8 cellular contexts compared by ENCODE assay signal in the genomic region with DNA sequence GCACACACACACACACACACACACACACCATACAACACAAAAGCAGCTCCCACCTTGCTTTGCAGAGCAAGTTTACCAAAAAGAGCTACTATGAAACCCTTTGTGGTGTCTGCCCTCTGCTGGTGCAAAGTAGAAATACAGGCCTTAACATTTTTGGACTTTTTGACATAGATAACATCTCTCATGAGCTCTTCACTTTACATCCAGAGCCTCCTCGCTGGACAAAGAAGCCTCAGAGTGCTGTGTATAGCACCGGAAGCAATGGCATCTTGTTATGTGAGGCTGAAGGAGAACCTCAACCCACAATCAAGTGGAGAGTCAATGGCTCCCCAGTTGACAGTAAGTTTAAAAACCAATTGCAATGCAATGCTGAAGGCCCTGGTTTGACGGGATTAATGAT.
DNase-seq lines count a peak whose midpoint lies in the region; ATAC-seq, FAIRE-seq and TF ChIP-seq lines count a peak whose summit lies in the region.

No MANE protein-coding gene starts in this region.

- CTCF ChIA-PET in HEK293T (lab: Yijun Ruan, JAX), result interaction anchor here (0.6 to 1.2 kb wide), 5 partner anchors 14 to 312 kb away, joined by 3 to 12 read pairs (median 3); no protein-coding TSS in a partner anchor

- H3K9me3 ChIP-seq in pancreas, result no peaks in the 10 kb centered on the region

- H3K4me3 ChIP-seq in GM12865 (ENCODE audit: low read depth, low read length), result no peak overlapping the region
- H3K4me3 ChIP-seq in fibroblast of pulmonary artery (replicated peaks; ENCODE audit: low read depth, low read length), result no peak overlapping the region
- no peak overlapping the region for H3K4me3 ChIP-seq in pancreas

- no peak for DNase-seq in AG09319 (ENCODE audit: extremely low read depth, low read depth)
- peak; percentile 73 for DNase-seq in GM12865 (ENCODE audit: low read depth)
- peak; percentile 27 for DNase-seq in HEK293T (ENCODE audit: extremely low spot score)
- DNase-seq in MV-4-11 (lab: John Stamatoyannopoulos, UW), result peak; percentile 36
- DNase-seq in SW480 (ENCODE audit: low spot score), result peak; percentile 68
- DNase-seq in fibroblast of pulmonary artery (ENCODE audit: low read depth), result peak; percentile 55
- peak in 1 of 6 donors; percentile 35 for DNase-seq in pancreas
- DNase-seq in stimulated activated naive CD4-positive, alpha-beta T cell treated with Interleukin-2 at 50 U/mL for 16 hours (lab: John Stamatoyannopoulos, UW), result no peak

- 10 to 12% methylated on average over 3 of the region's 3 CpGs for WGBS in pancreas, 2 donors

- no peaks in the 10 kb centered on the region for H3K36me3 ChIP-seq in pancreas

- H3K4me1 ChIP-seq in pancreas, result no peaks in the 10 kb centered on the region

- H3K27ac ChIP-seq in pancreas, result no peak overlapping the region

- intact Hi-C loops in pancreas (cut with DNase I), result no loop called here

- peak; percentile 61 for TF ChIP-seq CTCF in AG09319 (IDR thresholded peaks at IDR 0.05; ENCODE audit: low read depth, low read length)
- TF ChIP-seq CTCF in GM12865 (IDR thresholded peaks at IDR 0.05; ENCODE audit: insufficient read depth, low read depth, low read length, missing control alignments), result peak; percentile 69
- TF ChIP-seq CTCF in fibroblast of pulmonary artery (IDR thresholded peaks at IDR 0.05; ENCODE audit: low read length, missing control alignments), result peak; percentile 78
- peak; percentile 37 to 67 (median 47) for TF ChIP-seq CTCF in pancreas (IDR thresholded peaks at IDR 0.05)

- no peaks in the 10 kb centered on the region for H3K27me3 ChIP-seq in pancreas

- no peak for FAIRE-seq in pancreas (lab: Jason Lieb, UNC)

- POLR2A ChIA-PET in HEK293T (lab: Yijun Ruan, JAX), result no interaction called here

- peak; percentile 35 to 79 (median 64) for ATAC-seq in pancreas

TF ChIP-seq in HEK293T, 16 proteins besides CTCF, POLR2A, EP300 and RAD21:
- no peak for TF ChIP-seq NFRKB (IDR thresholded peaks at IDR 0.05)
- TF ChIP-seq L3MBTL2 (conservative IDR thresholded peaks at IDR 0.05), result no peak
- no peak for TF ChIP-seq TARDBP (IDR thresholded peaks at IDR 0.05)
- no peak for TF ChIP-seq SUZ12 (IDR thresholded peaks at IDR 0.05)
- no peak for TF ChIP-seq LEF1 (IDR thresholded peaks at IDR 0.05; ENCODE audit: borderline replicate concordance)
- TF ChIP-seq ZNF384 (IDR thresholded peaks at IDR 0.05), result no peak
- TF ChIP-seq ELF4 (IDR thresholded peaks at IDR 0.05), result no peak
- TF ChIP-seq CTBP1 (IDR thresholded peaks at IDR 0.05; ENCODE audit: borderline replicate concordance), result no peak
- TF ChIP-seq, protein P1, sequence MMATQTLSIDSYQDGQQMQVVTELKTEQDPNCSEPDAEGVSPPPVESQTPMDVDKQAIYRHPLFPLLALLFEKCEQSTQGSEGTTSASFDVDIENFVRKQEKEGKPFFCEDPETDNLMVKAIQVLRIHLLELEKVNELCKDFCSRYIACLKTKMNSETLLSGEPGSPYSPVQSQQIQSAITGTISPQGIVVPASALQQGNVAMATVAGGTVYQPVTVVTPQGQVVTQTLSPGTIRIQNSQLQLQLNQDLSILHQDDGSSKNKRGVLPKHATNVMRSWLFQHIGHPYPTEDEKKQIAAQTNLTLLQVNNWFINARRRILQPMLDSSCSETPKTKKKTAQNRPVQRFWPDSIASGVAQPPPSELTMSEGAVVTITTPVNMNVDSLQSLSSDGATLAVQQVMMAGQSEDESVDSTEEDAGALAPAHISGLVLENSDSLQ (IDR thresholded peaks at IDR 0.05), result no peak
- TF ChIP-seq FOXA1 (IDR thresholded peaks at IDR 0.05), result no peak
- TF ChIP-seq FOXK2 (IDR thresholded peaks at IDR 0.05), result no peak
- no peak for TF ChIP-seq FOXM1 (IDR thresholded peaks at IDR 0.05; ENCODE audit: borderline replicate concordance)
- no peak for TF ChIP-seq BHLHE40 (IDR thresholded peaks at IDR 0.05; ENCODE audit: borderline replicate concordance)
- no peak for TF ChIP-seq ARNT (IDR thresholded peaks at IDR 0.05)
- no peak for TF ChIP-seq SP1 (IDR thresholded peaks at IDR 0.05)
- TF ChIP-seq HDGF (IDR thresholded peaks at IDR 0.05; ENCODE audit: borderline replicate concordance), result no peak

Comparison
In these comparisons a context has a peak if more than half of its experiments do, and no peak if none do; other contexts are left out.
1. DNase-seq: peak in GM12865 (single experiment), HEK293T (single experiment), MV-4-11 (single experiment), SW480 (single experiment) and fibroblast of pulmonary artery (single experiment); none in AG09319 (single experiment) and stimulated activated naive CD4-positive, alpha-beta T cell treated with Interleukin-2 at 50 U/mL for 16 hours (single experiment).
2. Peak in every context shown above with its lines, with median percentiles within 50 percentile points of each other: CTCF ChIP-seq.